In genomic region chr1:211415700-211416099, GRCh38 we compare ENCODE assay signal across 9 cellular contexts.
DNase-seq lines count a peak whose midpoint lies in the region; ATAC-seq and TF ChIP-seq lines count a peak whose summit lies in the region.
"Had no signal": no experiment of that assay in that cellular context is flagged by ENCODE, and none has a peak within 500 bp of the region (broad histone marks: within the 10 kb centered on the region; RNA-seq: fewer than 3 reads in every experiment).

No MANE protein-coding gene starts in this region.

- H3K4me3 ChIP-seq in Caco-2 (ENCODE audit: low read depth, low read length) (no peak overlapping the region), mucosa of descending colon (no peak overlapping the region)

- CTCF ChIA-PET in Caco-2 (lab: Charles Lee): no interaction called here

- H3K36me3 Mint-ChIP-seq in Caco-2 (ENCODE audit: insufficient read depth, unreplicated experiment) (no peaks in the 10 kb centered on the region), neural crest cell (ENCODE audit: low read depth) (peaks cover 11% of the 10 kb centered on the region)
- peaks cover 6% of the 10 kb centered on the region for H3K36me3 Mint-ChIP-seq in central memory CD8-positive, alpha-beta T cell (ENCODE audit: insufficient read depth)

- H3K9me3 Mint-ChIP-seq in Caco-2 (ENCODE audit: unreplicated experiment) (no peaks in the 10 kb centered on the region), neural crest cell (no peaks in the 10 kb centered on the region)
- H3K9me3 Mint-ChIP-seq in central memory CD8-positive, alpha-beta T cell: no peaks in the 10 kb centered on the region

- peaks cover 3% of the 10 kb centered on the region for H3K27me3 Mint-ChIP-seq in Caco-2 (ENCODE audit: insufficient read depth, unreplicated experiment)
- H3K27me3 Mint-ChIP-seq in central memory CD8-positive, alpha-beta T cell: no peaks in the 10 kb centered on the region
- H3K27me3 Mint-ChIP-seq in neural crest cell (ENCODE audit: low read depth): peaks cover 9% of the 10 kb centered on the region

- peaks cover 3% of the 10 kb centered on the region; the same call in 1 of the 2 replicates for H3K9me3 ChIP-seq in Caco-2
- no peaks in the 10 kb centered on the region for H3K9me3 ChIP-seq in mucosa of descending colon

- TF ChIP-seq CTCF in Caco-2 (IDR thresholded peaks at IDR 0.05; ENCODE audit: insufficient read depth in 1 of 2, low read depth in 1 of 2, low read length in 1 of 2, severe bottlenecking in 1 of 2, unreplicated experiment in 1 of 2) (no peak), neural crest cell (conservative IDR thresholded peaks at IDR 0.05) (no peak), mucosa of descending colon (IDR thresholded peaks at IDR 0.05) (no peak)

- H3K4me3 Mint-ChIP-seq in Caco-2 (ENCODE audit: unreplicated experiment) (peak overlapping the region; percentile 42), neural crest cell (peak overlapping the region; percentile 86)
- peak overlapping the region; percentile 67 for H3K4me3 Mint-ChIP-seq in central memory CD8-positive, alpha-beta T cell

- POLR2A ChIA-PET in Caco-2 (lab: Charles Lee): no interaction called here

- no peak for ATAC-seq in central memory CD8-positive, alpha-beta T cell (replicated peaks; ENCODE audit: extremely low read depth, poor library complexity, severe bottlenecking)
- ATAC-seq in mucosa of descending colon (no peak), HG02884 (IDR thresholded peaks at IDR 0.05; ENCODE audit: unreplicated experiment) (no peak), GM19328 (IDR thresholded peaks at IDR 0.05; ENCODE audit: unreplicated experiment) (no peak)

- BruUV-seq in Caco-2 (replicated peaks; lab: Mats Ljungman, UMichigan): no TSS peak

- intact Hi-C loops in Caco-2 (cut with micrococcal nuclease; ENCODE audit: unreplicated experiment): no loop called here
- intact Hi-C loops in mucosa of descending colon (cut with DNase I, micrococcal nuclease): no loop called here

- no peaks in the 10 kb centered on the region for H3K4me1 ChIP-seq in Caco-2
- no peaks in the 10 kb centered on the region for H3K4me1 ChIP-seq in mucosa of descending colon (ENCODE audit: low read depth)

- H3K36me3 ChIP-seq in Caco-2 (ENCODE audit: control insufficient read depth, insufficient read depth, low read length) (no peaks in the 10 kb centered on the region), mucosa of descending colon (ENCODE audit: low read depth) (no peaks in the 10 kb centered on the region)

- H3K27ac Mint-ChIP-seq in Caco-2 (ENCODE audit: unreplicated experiment) (no peak overlapping the region), neural crest cell (ENCODE audit: unreplicated experiment) (no peak overlapping the region)
- H3K27ac Mint-ChIP-seq in central memory CD8-positive, alpha-beta T cell (ENCODE audit: low read depth): peak overlapping the region; percentile 63

- DNase-seq in Caco-2 (no peak), LHCN-M2 (ENCODE audit: low read depth) (peak; percentile 9), neural crest cell (ENCODE audit: low read depth, low spot score) (no peak), mucosa of descending colon (no peak), epidermal melanocyte (ENCODE audit: insufficient read length, low spot score) (no peak)
- no peak for DNase-seq in central memory CD8-positive, alpha-beta T cell (ENCODE audit: low spot score in 2 of 2)
- DNase-seq: kidney glomerular epithelial cell had no signal

- no peaks in the 10 kb centered on the region for H3K4me1 Mint-ChIP-seq in Caco-2 (ENCODE audit: low read depth, unreplicated experiment)
- peaks cover 19% of the 10 kb centered on the region for H3K4me1 Mint-ChIP-seq in central memory CD8-positive, alpha-beta T cell
- peaks cover 9% of the 10 kb centered on the region for H3K4me1 Mint-ChIP-seq in neural crest cell

- H3K27me3 ChIP-seq in Caco-2 (replicated peaks; ENCODE audit: control insufficient read depth, insufficient read depth, low read length): no peaks in the 10 kb centered on the region
